1 cellular context compared by ENCODE assay signal in the genomic region with DNA sequence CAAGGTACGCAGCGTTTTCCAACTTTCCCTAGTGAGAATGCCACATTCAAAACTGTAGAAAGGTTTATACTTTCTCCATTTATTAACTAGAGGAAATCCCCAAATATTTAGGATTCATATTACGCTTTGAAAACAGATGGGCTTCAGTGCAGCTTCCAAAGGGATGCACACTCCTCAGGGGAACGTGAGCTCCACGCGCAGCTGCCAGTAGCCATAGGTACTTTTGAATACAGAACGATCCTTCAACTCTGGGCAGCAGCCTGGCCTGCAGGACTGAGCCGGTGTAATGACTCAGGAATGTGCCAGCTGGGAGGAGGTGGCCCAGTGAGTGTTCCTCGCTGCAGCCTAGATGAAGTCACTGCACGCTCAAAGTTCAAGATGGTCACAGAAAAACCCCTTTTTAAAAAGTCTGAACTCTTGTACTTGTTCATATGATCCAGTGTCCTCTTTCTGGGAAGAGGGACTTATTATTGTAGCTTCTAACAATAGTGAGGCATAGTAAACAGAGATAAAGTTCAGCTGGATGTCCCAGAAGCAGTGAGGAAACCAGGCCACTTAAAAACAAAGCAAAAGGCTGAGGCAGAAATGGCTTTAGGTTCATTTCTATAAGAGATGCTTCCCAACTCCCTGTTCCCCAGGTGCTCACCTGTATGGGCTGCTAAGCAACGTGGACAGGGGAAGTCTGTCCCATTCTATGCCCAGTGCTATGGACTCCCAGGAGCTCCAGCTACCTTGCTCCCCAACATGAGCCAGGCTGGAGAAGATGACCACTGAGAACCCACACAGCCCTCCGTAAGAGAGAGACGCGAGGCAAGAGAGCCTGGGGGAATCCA.
TF ChIP-seq lines count a peak whose summit lies in the region.

No MANE protein-coding gene starts in this region.

TF ChIP-seq in GM23338, 12 proteins besides CTCF, POLR2A, EP300 and RAD21 (continued from another document):
- TF ChIP-seq, protein P1, sequence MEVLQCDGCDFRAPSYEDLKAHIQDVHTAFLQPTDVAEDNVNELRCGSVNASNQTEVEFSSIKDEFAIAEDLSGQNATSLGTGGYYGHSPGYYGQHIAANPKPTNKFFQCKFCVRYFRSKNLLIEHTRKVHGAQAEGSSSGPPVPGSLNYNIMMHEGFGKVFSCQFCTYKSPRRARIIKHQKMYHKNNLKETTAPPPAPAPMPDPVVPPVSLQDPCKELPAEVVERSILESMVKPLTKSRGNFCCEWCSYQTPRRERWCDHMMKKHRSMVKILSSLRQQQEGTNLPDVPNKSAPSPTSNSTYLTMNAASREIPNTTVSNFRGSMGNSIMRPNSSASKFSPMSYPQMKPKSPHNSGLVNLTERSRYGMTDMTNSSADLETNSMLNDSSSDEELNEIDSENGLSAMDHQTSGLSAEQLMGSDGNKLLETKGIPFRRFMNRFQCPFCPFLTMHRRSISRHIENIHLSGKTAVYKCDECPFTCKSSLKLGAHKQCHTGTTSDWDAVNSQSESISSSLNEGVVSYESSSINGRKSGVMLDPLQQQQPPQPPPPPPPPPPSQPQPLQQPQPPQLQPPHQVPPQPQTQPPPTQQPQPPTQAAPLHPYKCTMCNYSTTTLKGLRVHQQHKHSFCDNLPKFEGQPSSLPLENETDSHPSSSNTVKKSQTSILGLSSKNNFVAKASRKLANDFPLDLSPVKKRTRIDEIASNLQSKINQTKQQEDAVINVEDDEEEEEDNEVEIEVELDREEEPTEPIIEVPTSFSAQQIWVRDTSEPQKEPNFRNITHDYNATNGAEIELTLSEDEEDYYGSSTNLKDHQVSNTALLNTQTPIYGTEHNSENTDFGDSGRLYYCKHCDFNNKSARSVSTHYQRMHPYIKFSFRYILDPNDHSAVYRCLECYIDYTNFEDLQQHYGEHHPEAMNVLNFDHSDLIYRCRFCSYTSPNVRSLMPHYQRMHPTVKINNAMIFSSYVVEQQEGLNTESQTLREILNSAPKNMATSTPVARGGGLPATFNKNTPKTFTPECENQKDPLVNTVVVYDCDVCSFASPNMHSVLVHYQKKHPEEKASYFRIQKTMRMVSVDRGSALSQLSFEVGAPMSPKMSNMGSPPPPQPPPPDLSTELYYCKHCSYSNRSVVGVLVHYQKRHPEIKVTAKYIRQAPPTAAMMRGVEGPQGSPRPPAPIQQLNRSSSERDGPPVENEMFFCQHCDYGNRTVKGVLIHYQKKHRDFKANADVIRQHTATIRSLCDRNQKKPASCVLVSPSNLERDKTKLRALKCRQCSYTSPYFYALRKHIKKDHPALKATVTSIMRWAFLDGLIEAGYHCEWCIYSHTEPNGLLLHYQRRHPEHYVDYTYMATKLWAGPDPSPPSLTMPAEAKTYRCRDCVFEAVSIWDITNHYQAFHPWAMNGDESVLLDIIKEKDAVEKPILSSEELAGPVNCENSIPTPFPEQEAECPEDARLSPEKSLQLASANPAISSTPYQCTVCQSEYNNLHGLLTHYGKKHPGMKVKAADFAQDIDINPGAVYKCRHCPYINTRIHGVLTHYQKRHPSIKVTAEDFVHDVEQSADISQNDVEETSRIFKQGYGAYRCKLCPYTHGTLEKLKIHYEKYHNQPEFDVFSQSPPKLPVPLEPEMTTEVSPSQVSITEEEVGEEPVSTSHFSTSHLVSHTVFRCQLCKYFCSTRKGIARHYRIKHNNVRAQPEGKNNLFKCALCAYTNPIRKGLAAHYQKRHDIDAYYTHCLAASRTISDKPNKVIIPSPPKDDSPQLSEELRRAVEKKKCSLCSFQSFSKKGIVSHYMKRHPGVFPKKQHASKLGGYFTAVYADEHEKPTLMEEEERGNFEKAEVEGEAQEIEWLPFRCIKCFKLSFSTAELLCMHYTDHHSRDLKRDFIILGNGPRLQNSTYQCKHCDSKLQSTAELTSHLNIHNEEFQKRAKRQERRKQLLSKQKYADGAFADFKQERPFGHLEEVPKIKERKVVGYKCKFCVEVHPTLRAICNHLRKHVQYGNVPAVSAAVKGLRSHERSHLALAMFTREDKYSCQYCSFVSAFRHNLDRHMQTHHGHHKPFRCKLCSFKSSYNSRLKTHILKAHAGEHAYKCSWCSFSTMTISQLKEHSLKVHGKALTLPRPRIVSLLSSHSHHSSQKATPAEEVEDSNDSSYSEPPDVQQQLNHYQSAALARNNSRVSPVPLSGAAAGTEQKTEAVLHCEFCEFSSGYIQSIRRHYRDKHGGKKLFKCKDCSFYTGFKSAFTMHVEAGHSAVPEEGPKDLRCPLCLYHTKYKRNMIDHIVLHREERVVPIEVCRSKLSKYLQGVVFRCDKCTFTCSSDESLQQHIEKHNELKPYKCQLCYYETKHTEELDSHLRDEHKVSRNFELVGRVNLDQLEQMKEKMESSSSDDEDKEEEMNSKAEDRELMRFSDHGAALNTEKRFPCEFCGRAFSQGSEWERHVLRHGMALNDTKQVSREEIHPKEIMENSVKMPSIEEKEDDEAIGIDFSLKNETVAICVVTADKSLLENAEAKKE (CRISPR knock-in tag; IDR thresholded peaks at IDR 0.05) = no peak
- TF ChIP-seq POLR2AphosphoS5 (IDR thresholded peaks at IDR 0.05; ENCODE audit: low read depth) (no peak), JUNB (IDR thresholded peaks at IDR 0.05; ENCODE audit: unreplicated experiment) (no peak)
TF ChIP-seq in GM23338: peak in this region for 0.
